16 cellular contexts compared by ENCODE assay signal in genomic region chr13:33101835-33102234, GRCh38.
DNase-seq lines count a peak whose midpoint lies in the region; ATAC-seq and TF ChIP-seq lines count a peak whose summit lies in the region.
"Had no signal": no experiment of that assay in that cellular context is flagged by ENCODE, and none has a peak within 500 bp of the region (broad histone marks: within the 10 kb centered on the region; RNA-seq: fewer than 3 reads in every experiment).

No MANE protein-coding gene starts in this region.

- no peak for ATAC-seq in HG02763 (IDR thresholded peaks at IDR 0.05; ENCODE audit: unreplicated experiment)

- H3K4me3 Mint-ChIP-seq in Caco-2 (ENCODE audit: unreplicated experiment), result no peak overlapping the region
- H3K4me3 Mint-ChIP-seq: CD4-positive, CD25-positive, alpha-beta regulatory T cell; HFFc6 had no signal

- intact Hi-C loops in Caco-2 (cut with micrococcal nuclease; ENCODE audit: unreplicated experiment), result loop anchor here (1.0 kb wide), 1 partner anchor 14 kb away; no protein-coding TSS in a partner anchor
- intact Hi-C loops in sigmoid colon (cut with DNase I), result no loop called here

- H3K4me1 ChIP-seq in Caco-2 (peaks cover 13% of the 10 kb centered on the region), sigmoid colon (peaks cover 0 to 22% (median 12%) of the 10 kb centered on the region in 4 donors)
- H3K4me1 ChIP-seq: HAP-1 had no signal

- peaks cover 7% of the 10 kb centered on the region for H3K9me3 ChIP-seq in Caco-2
- no peaks in the 10 kb centered on the region for H3K9me3 ChIP-seq in sigmoid colon
- H3K9me3 ChIP-seq: HAP-1 had no signal

- no peak overlapping the region for H3K4me3 ChIP-seq in Caco-2 (ENCODE audit: low read depth, low read length)
- no peak overlapping the region for H3K4me3 ChIP-seq in fibroblast of villous mesenchyme (ENCODE audit: low read depth, low read length)
- no peak overlapping the region for H3K4me3 ChIP-seq in sigmoid colon
- H3K4me3 ChIP-seq: BLaER1 treated with 17β-estradiol and CSF1 and Interleukin-3, amounts not matched to agents 10 nM and 100 nM; HAP-1 had no signal

- TF ChIP-seq EP300 in sigmoid colon (IDR thresholded peaks at IDR 0.05), result no peak

- peak overlapping the region in 3 of 4 donors; percentile 1 to 27 (median 18) for H3K27ac ChIP-seq in sigmoid colon
- H3K27ac ChIP-seq: BLaER1 treated with 17β-estradiol and CSF1 and Interleukin-3, amounts not matched to agents 10 nM and 100 nM; KMS-11 had no signal

- H3K36me3 Mint-ChIP-seq in Caco-2 (ENCODE audit: insufficient read depth, unreplicated experiment), result peaks cover 8% of the 10 kb centered on the region
- H3K36me3 Mint-ChIP-seq: CD4-positive, CD25-positive, alpha-beta regulatory T cell had no signal

- no peaks in the 10 kb centered on the region for H3K27me3 Mint-ChIP-seq in Caco-2 (ENCODE audit: insufficient read depth, unreplicated experiment)

- H3K27me3 ChIP-seq in Caco-2 (replicated peaks; ENCODE audit: control insufficient read depth, insufficient read depth, low read length) (no peaks in the 10 kb centered on the region), sigmoid colon (no peaks in the 10 kb centered on the region)
- H3K27me3 ChIP-seq: BLaER1 treated with 17β-estradiol and CSF1 and Interleukin-3, amounts not matched to agents 10 nM and 100 nM had no signal

- no peaks in the 10 kb centered on the region for H3K36me3 ChIP-seq in Caco-2 (ENCODE audit: control insufficient read depth, insufficient read depth, low read length)
- H3K36me3 ChIP-seq in sigmoid colon, result peaks cover 9 to 42% (median 16%) of the 10 kb centered on the region in 4 donors
- H3K36me3 ChIP-seq: BLaER1 treated with 17β-estradiol and CSF1 and Interleukin-3, amounts not matched to agents 10 nM and 100 nM; HAP-1 had no signal

- peak overlapping the region; percentile 49 for H3K27ac Mint-ChIP-seq in Caco-2 (ENCODE audit: unreplicated experiment)
- H3K27ac Mint-ChIP-seq: CD4-positive, CD25-positive, alpha-beta regulatory T cell; HFFc6 had no signal

- TF ChIP-seq CTCF in Caco-2 (IDR thresholded peaks at IDR 0.05; ENCODE audit: insufficient read depth in 1 of 2, low read depth in 1 of 2, low read length in 1 of 2, severe bottlenecking in 1 of 2, unreplicated experiment in 1 of 2) (no peak), fibroblast of villous mesenchyme (IDR thresholded peaks at IDR 0.05; ENCODE audit: insufficient read depth, low read depth, low read length) (no peak), sigmoid colon (IDR thresholded peaks at IDR 0.05) (no peak)

- H3K9me3 Mint-ChIP-seq in Caco-2 (ENCODE audit: unreplicated experiment), result peaks cover 36% of the 10 kb centered on the region

- POLR2A ChIA-PET in Caco-2 (lab: Charles Lee), result no interaction called here

- WGBS in sigmoid colon, 2 donors, result 90 to 96% methylated on average over 2 of the region's 2 CpGs

- TF ChIP-seq POLR2A in sigmoid colon (IDR thresholded peaks at IDR 0.05), result no peak

- no TSS peak for BruUV-seq in Caco-2 (replicated peaks; lab: Mats Ljungman, UMichigan)

- H3K4me1 Mint-ChIP-seq in Caco-2 (ENCODE audit: low read depth, unreplicated experiment), result peaks cover 17% of the 10 kb centered on the region
- H3K4me1 Mint-ChIP-seq: CD4-positive, CD25-positive, alpha-beta regulatory T cell had no signal

- CTCF ChIA-PET in Caco-2 (lab: Charles Lee), result no interaction called here

- DNase-seq in Caco-2 (peak in 1 of 2 experiments; percentile 39), HCEC 1CT (peak; percentile 14), fibroblast of villous mesenchyme (ENCODE audit: low read depth) (peak; percentile 29), sigmoid colon (no peak), iPS-NIHi7 (ENCODE audit: extremely low spot score) (no peak), NCI-H510A (lab: John Stamatoyannopoulos, UW) (no peak)
- DNase-seq: 8988T; ACHN; Calu3; CD4-positive, CD25-positive, alpha-beta regulatory T cell; DMS 273 treated with DMSO at 0.1 percent for 48 hours; HFFc6 had no signal

Comparison
In these comparisons a context has a peak if more than half of its experiments do, and no peak if none do; other contexts are left out.
1. DNase-seq: peak in HCEC 1CT (single experiment) and fibroblast of villous mesenchyme (single experiment); none in sigmoid colon (single experiment), iPS-NIHi7 (single experiment) and NCI-H510A (single experiment).